In genomic region chr2:10844083-10844482, GRCh38 we compare ENCODE assay signal across 10 cellular contexts. TPM values are rescaled to one million over a fixed set of nuclear protein-coding genes. Genes with fewer than 3 reads are reported as not detected.
A peak's percentile ranks its signal among the peaks of the same experiment; 100 is the strongest.
DNase-seq lines count a peak whose midpoint lies in the region; ATAC-seq and TF ChIP-seq lines count a peak whose summit lies in the region.
"Had no signal": no experiment of that assay in that cellular context is flagged by ENCODE, and none has a peak within 500 bp of the region (broad histone marks: within the 10 kb centered on the region; RNA-seq: fewer than 3 reads in every experiment).

No MANE protein-coding gene starts in this region.

- H2BK15ac ChIP-seq in neuronal stem cell (ENCODE audit: low read length), result no peak overlapping the region

- no CpG with 5 or more reads among the region's 12 CpGs for WGBS in neuronal stem cell (ENCODE audit: extremely low coverage in 2 of 2, insufficient read length in 2 of 2, insufficient replicate concordance in 1 of 2), 2 donors
- 38 to 51% methylated on average over 12 of the region's 12 CpGs for WGBS in esophagus squamous epithelium, 2 donors

- no peak for TF ChIP-seq POLR2A in esophagus squamous epithelium (IDR thresholded peaks at IDR 0.05)

- H3K14ac ChIP-seq in neuronal stem cell (ENCODE audit: low read length), result no peak overlapping the region

- H3K9me3 Mint-ChIP-seq in activated naive CD4-positive, alpha-beta T cell treated with anti-CD3 and anti-CD28 coated beads, Interleukin-2, amount 10 ng/mL, durations not matched to agents 7 days and 5 days, result peaks cover 18% of the 10 kb centered on the region

- peak; percentile 97 for ATAC-seq in RWPE2 (ENCODE audit: low read depth)
- ATAC-seq in GM18498 (IDR thresholded peaks at IDR 0.05; ENCODE audit: unreplicated experiment), result no peak

- H2AFZ ChIP-seq in neuronal stem cell (ENCODE audit: low read length), result peak overlapping the region; percentile 72

- no peak overlapping the region for H3K4me2 ChIP-seq in neuronal stem cell (ENCODE audit: insufficient read depth, low read length, poor library complexity, severe bottlenecking)

- no peaks in the 10 kb centered on the region for H3K79me1 ChIP-seq in neuronal stem cell (ENCODE audit: low read depth, low read length)

- H2BK120ac ChIP-seq in neuronal stem cell (ENCODE audit: low read depth, low read length), result no peak overlapping the region

- no peak overlapping the region for H2BK5ac ChIP-seq in neuronal stem cell (ENCODE audit: low read length)

- H3K9ac ChIP-seq in ES-I3 (ENCODE audit: low read depth, low read length), result peak overlapping the region; percentile 11; the same call in 1 of the 2 replicates
- H3K9ac ChIP-seq in neuronal stem cell (ENCODE audit: low read depth, low read length, poor library complexity), result no peak overlapping the region

- CTCF ChIA-PET in activated naive CD4-positive, alpha-beta T cell treated with anti-CD3 and anti-CD28 coated beads, Interleukin-2, amount 10 ng/mL, durations not matched to agents 7 days and 5 days (lab: Charles Lee), result interaction anchor here (0.8 to 1.2 kb wide), 2 partner anchors 9 to 12 kb away, joined by 3 read pairs; no protein-coding TSS in a partner anchor

- H3K23ac ChIP-seq in neuronal stem cell (ENCODE audit: low read depth, low read length, poor library complexity), result no peak overlapping the region

- no peak overlapping the region for H2AK5ac ChIP-seq in neuronal stem cell (ENCODE audit: low read depth, low read length)

- no peak overlapping the region for H3K4ac ChIP-seq in neuronal stem cell (ENCODE audit: low read length)

- H4K91ac ChIP-seq in neuronal stem cell (ENCODE audit: low read depth, low read length, poor library complexity), result no peak overlapping the region

- no peaks in the 10 kb centered on the region for H3K36me3 ChIP-seq in ES-I3 (ENCODE audit: insufficient read depth, low read length)
- H3K36me3 ChIP-seq in RWPE2 (ENCODE audit: low read depth), result no peaks in the 10 kb centered on the region
- H3K36me3 ChIP-seq in neuronal stem cell (replicated peaks in 1 of 2; ENCODE audit: control insufficient read depth in 2 of 2, insufficient read depth in 2 of 2, low read length in 2 of 2), result no peaks in the 10 kb centered on the region
- no peaks in the 10 kb centered on the region for H3K36me3 ChIP-seq in esophagus squamous epithelium

- H3K27me3 Mint-ChIP-seq in activated naive CD4-positive, alpha-beta T cell treated with anti-CD3 and anti-CD28 coated beads, Interleukin-2, amount 10 ng/mL, durations not matched to agents 7 days and 5 days, result peaks cover 25% of the 10 kb centered on the region

- H3K9me3 ChIP-seq in ES-I3 (ENCODE audit: control insufficient read depth, insufficient read depth, low read length), result peaks cover 6% of the 10 kb centered on the region; the same call in 1 of the 2 replicates
- no peaks in the 10 kb centered on the region for H3K9me3 ChIP-seq in RWPE2 (ENCODE audit: severe bottlenecking)
- H3K9me3 ChIP-seq in neuronal stem cell (replicated peaks in 1 of 2; ENCODE audit: control insufficient read depth in 2 of 2, insufficient read depth in 1 of 2, low read depth in 1 of 2, low read length in 2 of 2), result peaks cover 11% of the 10 kb centered on the region in 2 donors
- peaks cover 0 to 26% (median 14%) of the 10 kb centered on the region in 3 donors for H3K9me3 ChIP-seq in esophagus squamous epithelium

- H3K27ac Mint-ChIP-seq in activated naive CD4-positive, alpha-beta T cell treated with anti-CD3 and anti-CD28 coated beads, Interleukin-2, amount 10 ng/mL, durations not matched to agents 7 days and 5 days, result no peak overlapping the region
- H3K27ac Mint-ChIP-seq: activated T-cell treated with anti-CD3 and anti-CD28 coated beads, Interleukin-2, amount 50 U/mL, for 24 hours had no signal

- peak; percentile 78 for DNase-seq in RWPE2 (ENCODE audit: low spot score)
- peak; percentile 8 to 78 for DNase-seq in foreskin fibroblast
- DNase-seq in neuronal stem cell (ENCODE audit: low spot score), result no peak
- no peak for DNase-seq in activated naive CD4-positive, alpha-beta T cell treated with anti-CD3 and anti-CD28 coated beads, Interleukin-2, amount 10 ng/mL, durations not matched to agents 7 days and 5 days
- DNase-seq in MV-4-11 (lab: John Stamatoyannopoulos, UW), result no peak
- DNase-seq in esophagus squamous epithelium (lab: John Stamatoyannopoulos, UW), result no peak
- DNase-seq: activated T-cell treated with anti-CD3 and anti-CD28 coated beads, Interleukin-2, amount 50 U/mL, for 24 hours had no signal

- no peaks in the 10 kb centered on the region for H3K27me3 ChIP-seq in RWPE2 (ENCODE audit: insufficient read depth, poor library complexity, severe bottlenecking)
- H3K27me3 ChIP-seq in neuronal stem cell (ENCODE audit: control insufficient read depth in 3 of 3, insufficient read depth in 3 of 3, low read depth in 1 of 3, low read length in 3 of 3), result peaks cover 0 to 2% (median 0%) of the 10 kb centered on the region in 3 experiments
- H3K27me3 ChIP-seq in esophagus squamous epithelium, result peaks cover 0 to 38% (median 0%) of the 10 kb centered on the region in 4 donors

- intact Hi-C loops in esophagus squamous epithelium (cut with DNase I), result no loop called here

- H4K8ac ChIP-seq in neuronal stem cell (ENCODE audit: low read depth, low read length), result no peak overlapping the region

- H3K36me3 Mint-ChIP-seq in activated naive CD4-positive, alpha-beta T cell treated with anti-CD3 and anti-CD28 coated beads, Interleukin-2, amount 10 ng/mL, durations not matched to agents 7 days and 5 days, result no peaks in the 10 kb centered on the region

- H3K4me3 Mint-ChIP-seq in activated naive CD4-positive, alpha-beta T cell treated with anti-CD3 and anti-CD28 coated beads, Interleukin-2, amount 10 ng/mL, durations not matched to agents 7 days and 5 days, result no peak overlapping the region
- H3K4me3 Mint-ChIP-seq: activated T-cell treated with anti-CD3 and anti-CD28 coated beads, Interleukin-2, amount 50 U/mL, for 24 hours had no signal

- H3K4me3 ChIP-seq in RWPE2 (ENCODE audit: severe bottlenecking), result no peak overlapping the region
- no peak overlapping the region for H3K4me3 ChIP-seq in foreskin fibroblast (ENCODE audit: low read depth in 1 of 2, low read length in 2 of 2)
- no peak overlapping the region for H3K4me3 ChIP-seq in neuronal stem cell (ENCODE audit: low read length in 2 of 2)
- H3K4me3 ChIP-seq in esophagus squamous epithelium, result no peak overlapping the region
- H3K4me3 ChIP-seq: skin epidermis had no signal

- H3K4me1 ChIP-seq in ES-I3 (ENCODE audit: insufficient read depth, low read length), result peaks cover 4% of the 10 kb centered on the region; the same call in 1 of the 2 replicates
- H3K4me1 ChIP-seq in RWPE2 (ENCODE audit: insufficient read depth, poor library complexity, severe bottlenecking), result peaks cover 5% of the 10 kb centered on the region
- H3K4me1 ChIP-seq in neuronal stem cell (ENCODE audit: control insufficient read depth in 2 of 2, insufficient read depth in 1 of 2, low read depth in 1 of 2, low read length in 2 of 2), result peaks cover 2 to 11% of the 10 kb centered on the region in 2 donors
- H3K4me1 ChIP-seq in esophagus squamous epithelium, result peaks cover 0 to 8% (median 0%) of the 10 kb centered on the region in 3 donors

- no peak overlapping the region for H3K18ac ChIP-seq in neuronal stem cell (ENCODE audit: low read length)

- TF ChIP-seq CTCF in RWPE2 (IDR thresholded peaks at IDR 0.05; ENCODE audit: poor library complexity, severe bottlenecking) (no peak), foreskin fibroblast (IDR thresholded peaks at IDR 0.05; ENCODE audit: low read depth, low read length) (no peak), esophagus squamous epithelium (IDR thresholded peaks at IDR 0.05) (no peak)

- H2BK12ac ChIP-seq in neuronal stem cell (ENCODE audit: low read length), result no peak overlapping the region

- no peaks in the 10 kb centered on the region for H3K4me1 Mint-ChIP-seq in activated naive CD4-positive, alpha-beta T cell treated with anti-CD3 and anti-CD28 coated beads, Interleukin-2, amount 10 ng/mL, durations not matched to agents 7 days and 5 days

- H3K27ac ChIP-seq in RWPE2 (ENCODE audit: poor library complexity, severe bottlenecking) (no peak overlapping the region), neuronal stem cell (replicated peaks; ENCODE audit: low read length) (no peak overlapping the region), esophagus squamous epithelium (peak overlapping the region in 1 of 4 donors; percentile 44)
- H3K27ac ChIP-seq: skin epidermis had no signal

RNA-seq across cellular contexts. Expression of gene PDIA6, which starts 31.5 kb away (rescaled TPM):
- polyA plus RNA-seq in neuronal stem cell (2013, experiment 1 of 2), result 174 TPM
- 169 TPM for polyA plus RNA-seq in neuronal stem cell (2013, experiment 2 of 2)
- 100 to 1,000 TPM in 2 of 4 donors, 10 to 100 TPM in 2; 81.6 to 131 (median 107) TPM for total RNA-seq in esophagus squamous epithelium

Comparison
In these comparisons a context has a peak if more than half of its experiments do, and no peak if none do; other contexts are left out.
1. DNase-seq: peak in RWPE2 (single experiment) and foreskin fibroblast (2 of 2); none in neuronal stem cell (single experiment), activated naive CD4-positive, alpha-beta T cell treated with anti-CD3 and anti-CD28 coated beads, Interleukin-2, amount 10 ng/mL, durations not matched to agents 7 days and 5 days (single experiment), MV-4-11 (single experiment) and esophagus squamous epithelium (single experiment).